ENCODE assay signal across 9 cellular contexts in genomic region chr1:198681831-198682756, GRCh38. TPM values are rescaled to one million over a fixed set of nuclear protein-coding genes. Genes with fewer than 3 reads are reported as not detected.
A peak's percentile ranks its signal among the peaks of the same experiment; 100 is the strongest.
DNase-seq lines count a peak whose midpoint lies in the region; ATAC-seq and TF ChIP-seq lines count a peak whose summit lies in the region.
"Had no signal": no experiment of that assay in that cellular context is flagged by ENCODE, and none has a peak within 500 bp of the region (broad histone marks: within the 10 kb centered on the region; RNA-seq: fewer than 3 reads in every experiment).

No MANE protein-coding gene starts in this region.

- WGBS in endodermal cell (ENCODE audit: insufficient coverage in 1 of 2, insufficient read length in 1 of 2), 2 experiments = 63 to 75% methylated on average over 6 to 7 of the region's 7 CpGs

- H3K4me3 Mint-ChIP-seq in endodermal cell (no peak overlapping the region), natural killer cell (peak overlapping the region; percentile 78)

- no peak overlapping the region for H3K9ac ChIP-seq in endodermal cell (ENCODE audit: extremely low read depth, low read length, poor library complexity, severe bottlenecking)

- H3K9me3 ChIP-seq in endodermal cell (ENCODE audit: control insufficient read depth, low read length) = no peaks in the 10 kb centered on the region

- H3K9me3 Mint-ChIP-seq in endodermal cell = no peaks in the 10 kb centered on the region
- no peaks in the 10 kb centered on the region for H3K9me3 Mint-ChIP-seq in natural killer cell

- H3K27ac Mint-ChIP-seq in endodermal cell (peak overlapping the region; percentile 67), natural killer cell (peak overlapping the region; percentile 88 to 90)

- ATAC-seq in GM18907 (IDR thresholded peaks at IDR 0.05; ENCODE audit: unreplicated experiment) = peak; percentile 97
- peak; percentile 92 for ATAC-seq in HG03103 (IDR thresholded peaks at IDR 0.05; ENCODE audit: low read depth, unreplicated experiment)
- peak; percentile 66 to 93 (median 86) for ATAC-seq in natural killer cell
- ATAC-seq: HCT116 had no signal

- H3K27ac ChIP-seq in endodermal cell (ENCODE audit: low read depth, low read length) = peak overlapping the region; percentile 94

- TF ChIP-seq CTCF in AG09309 (IDR thresholded peaks at IDR 0.05; ENCODE audit: control insufficient read depth, insufficient read depth, low read depth, low read length, missing control alignments) (no peak), endodermal cell (conservative IDR thresholded peaks at IDR 0.05) (no peak), natural killer cell (IDR thresholded peaks at IDR 0.05) (no peak)

- H3K27me3 Mint-ChIP-seq in endodermal cell (ENCODE audit: insufficient read depth) (no peaks in the 10 kb centered on the region), natural killer cell (ENCODE audit: low read depth in 2 of 2) (no peaks in the 10 kb centered on the region)

- H3K36me3 ChIP-seq in endodermal cell (ENCODE audit: control insufficient read depth, insufficient read depth, low read length) = no peaks in the 10 kb centered on the region

- DNase-seq in AG09309 (ENCODE audit: low read depth) = peak; percentile 94
- peak; percentile 37 to 56 for DNase-seq in NCI-H526 (lab: John Stamatoyannopoulos, UW)
- peak; percentile 63 to 76 for DNase-seq in activated CD4-positive, alpha-beta T cell treated with anti-CD3 and anti-CD28 coated beads, Interleukin-2, amount 50 U/mL, for 48 hours
- no peak for DNase-seq in endodermal cell
- DNase-seq in natural killer cell = peak; percentile 63
- DNase-seq in stimulated activated naive CD4-positive, alpha-beta T cell treated with Interleukin-2 at 50 U/mL for 16 hours (lab: John Stamatoyannopoulos, UW) = peak; percentile 78

- H3K4me1 ChIP-seq in endodermal cell (ENCODE audit: control insufficient read depth, insufficient read depth, low read length) = no peaks in the 10 kb centered on the region

- no peaks in the 10 kb centered on the region for H3K27me3 ChIP-seq in endodermal cell (ENCODE audit: control insufficient read depth, insufficient read depth, low read length, poor library complexity, severe bottlenecking)

- H3K4me3 ChIP-seq in AG09309 (ENCODE audit: control insufficient read depth, low read depth, low read length) (no peak overlapping the region), endodermal cell (ENCODE audit: low read length) (no peak overlapping the region)

- intact Hi-C loops in natural killer cell (cut with micrococcal nuclease) = loop anchor here (1.0 to 2.0 kb wide), 7 partner anchors 13 to 523 kb away; partner anchors contain the start of gene PTPRC

- H3K4me1 Mint-ChIP-seq in endodermal cell = peaks cover 13% of the 10 kb centered on the region
- H3K4me1 Mint-ChIP-seq in natural killer cell = peaks cover 82 to 83% of the 10 kb centered on the region in 2 donors

- H3K36me3 Mint-ChIP-seq in endodermal cell (ENCODE audit: low read depth) (no peaks in the 10 kb centered on the region), natural killer cell (peaks cover 7% of the 10 kb centered on the region)

RNA-seq across cellular contexts. Expression of gene PTPRC, which starts 43.3 kb away (rescaled TPM):
- total RNA-seq in endodermal cell (under 1 TPM in 1 of 2 donors, not detected in 1; 0.11 TPM), natural killer cell (1,000 to 10,000 TPM; 1,142 to 1,334 (median 1,200) TPM)
- polyA plus RNA-seq in endodermal cell (2013, experiment 1 of 2) = not detected
- not detected for polyA plus RNA-seq in endodermal cell (2013, experiment 2 of 2)

Comparison
In these comparisons a context has a peak if more than half of its experiments do, and no peak if none do; other contexts are left out.
1. RNA of gene PTPRC, which starts 43.3 kb away (total RNA-seq): 1,142 to 1,334 TPM in natural killer cell; 0.11 TPM in endodermal cell; every median in the first group is over 100 times any median in the second.
2. Peak in every context shown above with its lines, with median percentiles within 50 percentile points of each other: ATAC-seq.